Comparison of ENCODE assay signal across 8 cellular contexts in genomic region chr6:20533746-20534294, GRCh38.
DNase-seq lines count a peak whose midpoint lies in the region; ATAC-seq and TF ChIP-seq lines count a peak whose summit lies in the region.

No MANE protein-coding gene starts in this region.

- TF ChIP-seq CTCF in astrocyte of the cerebellum (IDR thresholded peaks at IDR 0.05; ENCODE audit: low read depth, low read length, missing control alignments) = no peak

- in situ Hi-C loops in astrocyte of the cerebellum (cut with HindIII; ENCODE audit: low sequenced_read_pairs) = loop anchor here (25.0 kb wide), 1 partner anchor 247 kb away; no protein-coding TSS in a partner anchor

- H3K4me3 ChIP-seq in astrocyte of the cerebellum (ENCODE audit: low read depth, low read length) (peak overlapping the region; percentile 83), muscle layer of duodenum (ENCODE audit: low read depth in 1 of 2, low read length in 2 of 2) (peak overlapping the region; percentile 90 to 97)

- H3K4me1 ChIP-seq in muscle layer of duodenum (ENCODE audit: control insufficient read depth in 1 of 2, insufficient read depth in 2 of 2, low read length in 2 of 2) = peaks cover 0 to 12% of the 10 kb centered on the region in 2 donors

- H3K27ac ChIP-seq in muscle layer of duodenum (ENCODE audit: low read length) = peak overlapping the region; percentile 92

- TF ChIP-seq POLR2A in erythroblast (IDR thresholded peaks at IDR 0.05; ENCODE audit: low read length) = no peak

- H3K27me3 ChIP-seq in muscle layer of duodenum (ENCODE audit: low read depth, low read length) = no peaks in the 10 kb centered on the region

- H3K9me3 ChIP-seq in muscle layer of duodenum (ENCODE audit: control insufficient read depth in 1 of 2, low read length in 2 of 2) = no peaks in the 10 kb centered on the region

- ATAC-seq in GM18502 (IDR thresholded peaks at IDR 0.05; ENCODE audit: poor library complexity, unreplicated experiment) = peak; percentile 5
- peak; percentile 11 for ATAC-seq in HG03135 (IDR thresholded peaks at IDR 0.05; ENCODE audit: unreplicated experiment)

- DNase-seq in astrocyte of the cerebellum (ENCODE audit: low read depth) = no peak
- no peak for DNase-seq in foreskin melanocyte
- DNase-seq in kidney tubule cell (ENCODE audit: low spot score) = no peak
- no peak for DNase-seq in erythroblast (lab: John Stamatoyannopoulos, UW)
- DNase-seq in stimulated activated CD4-positive, alpha-beta T cell treated with anti-CD3 and anti-CD28 coated beads, Interleukin-4, amount 100 ng/mL, for 1 hour = no peak

- H3K36me3 ChIP-seq in muscle layer of duodenum (ENCODE audit: control insufficient read depth in 1 of 2, insufficient read depth in 2 of 2, low read length in 2 of 2) = peaks cover 0 to 2% of the 10 kb centered on the region in 2 donors
